1 cellular context compared by ENCODE assay signal in genomic region chr6:167963589-167964057, GRCh38.
TF ChIP-seq lines count a peak whose summit lies in the region.

No MANE protein-coding gene starts in this region.

TF ChIP-seq in HepG2, 621 proteins besides CTCF, POLR2A, EP300 and RAD21 (continued from another document and continues in another):
- no peak for TF ChIP-seq ATF6 (CRISPR knock-in tag; conservative IDR thresholded peaks at IDR 0.05)
- TF ChIP-seq ZEB1 (IDR thresholded peaks at IDR 0.05; ENCODE audit: insufficient replicate concordance, low read depth): no peak
- TF ChIP-seq ZNF552 (CRISPR knock-in tag; IDR thresholded peaks at IDR 0.05; ENCODE audit: borderline replicate concordance): no peak
- peak; percentile 87; the same call in 1 of the 2 replicates for TF ChIP-seq MTA1 (CRISPR knock-in tag; IDR thresholded peaks at IDR 0.05; ENCODE audit: borderline replicate concordance)
- no peak for TF ChIP-seq ZNF709 (CRISPR knock-in tag; IDR thresholded peaks at IDR 0.05)
- TF ChIP-seq TAF15 (IDR thresholded peaks at IDR 0.05; ENCODE audit: low read depth, low read length, poor library complexity, severe bottlenecking): no peak
- TF ChIP-seq ZNF160 (CRISPR knock-in tag; IDR thresholded peaks at IDR 0.05): no peak
- TF ChIP-seq CHCHD3 (CRISPR knock-in tag; IDR thresholded peaks at IDR 0.05): no peak
- no peak for TF ChIP-seq ZBTB46 (CRISPR knock-in tag; IDR thresholded peaks at IDR 0.05; ENCODE audit: borderline replicate concordance)
- no peak for TF ChIP-seq PCBP2 (optimal IDR thresholded peaks at IDR 0.05; ENCODE audit: low read depth, low read length, poor library complexity, severe bottlenecking)
- TF ChIP-seq MAFG (CRISPR knock-in tag; IDR thresholded peaks at IDR 0.05): no peak
- TF ChIP-seq EEA1 (CRISPR knock-in tag; IDR thresholded peaks at IDR 0.05; ENCODE audit: borderline replicate concordance): no peak
- TF ChIP-seq PREB (CRISPR knock-in tag; IDR thresholded peaks at IDR 0.05): no peak
- TF ChIP-seq NFAT5 (CRISPR knock-in tag; IDR thresholded peaks at IDR 0.05): no peak
- TF ChIP-seq ZNF660 (CRISPR knock-in tag; IDR thresholded peaks at IDR 0.05; ENCODE audit: borderline replicate concordance, low read depth): no peak
- TF ChIP-seq ZNF121 (CRISPR knock-in tag; IDR thresholded peaks at IDR 0.05): no peak
- TF ChIP-seq PCBP1 (IDR thresholded peaks at IDR 0.05; ENCODE audit: borderline replicate concordance, low read depth, low read length): no peak
- no peak for TF ChIP-seq ZBTB37 (CRISPR knock-in tag; IDR thresholded peaks at IDR 0.05)
- no peak for TF ChIP-seq DR1 (CRISPR knock-in tag; IDR thresholded peaks at IDR 0.05)
- no peak for TF ChIP-seq SRSF9 (IDR thresholded peaks at IDR 0.05; ENCODE audit: borderline replicate concordance, insufficient read depth, low read depth, low read length, poor library complexity, severe bottlenecking)
- peak; percentile 80 for TF ChIP-seq HOXA3 (CRISPR knock-in tag; IDR thresholded peaks at IDR 0.05)
- TF ChIP-seq TBL1XR1 (IDR thresholded peaks at IDR 0.05; ENCODE audit: borderline replicate concordance, low read length, partially characterized antibody): peak; percentile 80
- peak; percentile 63 for TF ChIP-seq ZNF800 (CRISPR knock-in tag; IDR thresholded peaks at IDR 0.05)
- TF ChIP-seq ZNF646 (CRISPR knock-in tag; IDR thresholded peaks at IDR 0.05): peak; percentile 65
- TF ChIP-seq SETDB1 (CRISPR knock-in tag; IDR thresholded peaks at IDR 0.05; ENCODE audit: borderline replicate concordance): no peak
- peak; percentile 100 for TF ChIP-seq BCL6 (CRISPR knock-in tag; IDR thresholded peaks at IDR 0.05)
- no peak for TF ChIP-seq ZNF441 (CRISPR knock-in tag; IDR thresholded peaks at IDR 0.05; ENCODE audit: borderline replicate concordance)
- no peak for TF ChIP-seq NR1H2 (CRISPR knock-in tag; IDR thresholded peaks at IDR 0.05; ENCODE audit: borderline replicate concordance, low read depth)
- peak; percentile 76; the same call in 1 of the 2 replicates for TF ChIP-seq SOX5 (CRISPR knock-in tag; IDR thresholded peaks at IDR 0.05; ENCODE audit: borderline replicate concordance)
- peak; percentile 64; the same call in 1 of the 2 replicates for TF ChIP-seq ZFP36L1 (CRISPR knock-in tag; IDR thresholded peaks at IDR 0.05)
- peak; percentile 67 for TF ChIP-seq HIC2 (CRISPR knock-in tag; IDR thresholded peaks at IDR 0.05; ENCODE audit: low read depth)
- no peak for TF ChIP-seq TCF12 (IDR thresholded peaks at IDR 0.05)
- TF ChIP-seq TCF12 (CRISPR knock-in tag; IDR thresholded peaks at IDR 0.05): no peak
- TF ChIP-seq ZBTB3 (CRISPR knock-in tag; IDR thresholded peaks at IDR 0.05; ENCODE audit: borderline replicate concordance, low read depth): peak; percentile 61; the same call in 1 of the 2 replicates
